In the genomic region with DNA sequence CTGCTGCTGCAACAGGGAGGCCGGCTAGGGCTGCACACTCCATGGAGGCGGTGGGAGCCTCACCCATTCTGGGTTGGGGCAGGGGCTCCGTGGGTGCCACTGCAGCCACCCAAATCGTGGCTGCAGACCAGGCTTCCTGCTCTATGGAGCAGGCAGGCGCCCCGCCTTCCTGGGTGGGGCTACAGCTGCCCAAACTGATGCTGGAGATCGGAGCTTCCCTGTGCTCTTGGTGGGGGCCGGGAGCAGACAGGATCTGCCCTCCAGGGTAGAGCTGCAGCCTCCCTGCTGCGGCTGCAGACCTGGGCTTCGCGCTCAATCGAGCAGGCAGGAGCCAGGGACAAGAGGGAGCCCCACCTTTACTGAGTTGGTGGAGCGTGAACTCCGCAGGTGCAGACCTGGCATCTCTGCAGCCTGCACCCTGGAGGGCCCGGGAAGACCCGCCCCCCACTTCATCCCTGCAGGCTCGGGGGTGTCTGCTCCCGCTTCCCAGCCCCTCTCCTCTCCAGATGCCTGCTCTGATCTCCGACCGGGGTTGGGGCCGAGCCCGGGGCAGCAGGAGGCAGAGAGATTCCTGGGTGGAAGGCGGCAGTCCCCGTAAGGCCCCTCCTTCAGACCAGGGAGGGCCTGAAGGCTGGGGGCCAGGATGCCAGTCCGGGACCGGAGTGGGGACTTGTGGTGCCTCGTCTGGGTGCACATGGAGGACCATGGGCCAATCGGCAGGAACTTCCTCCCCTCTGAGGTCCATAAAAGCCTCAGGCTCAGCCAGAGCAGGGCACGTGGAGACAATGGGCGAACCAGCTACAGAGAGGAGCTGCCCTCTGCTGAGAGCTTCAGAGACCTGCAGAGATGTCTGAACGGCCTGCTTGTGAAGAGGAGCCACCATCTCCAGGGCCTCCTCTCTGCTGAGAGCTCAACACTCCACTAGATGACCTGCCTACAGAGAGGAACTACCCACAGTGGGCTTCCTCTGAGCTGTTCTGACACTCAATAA, we compare ENCODE assay signal across 30 cellular contexts.
"Had no signal": no experiment of that assay in that cellular context is flagged by ENCODE, and none has a peak within 500 bp of the region (broad histone marks: within the 10 kb centered on the region; RNA-seq: fewer than 3 reads in every experiment).

No MANE protein-coding gene starts in this region.

- H3K9me3 Mint-ChIP-seq: activated T-cell treated with anti-CD3 and anti-CD28 coated beads, Interleukin-2, amount 50 U/mL, for 24 hours; effector memory CD8-positive, alpha-beta T cell; natural killer cell treated with Interleukin-12 subunit alpha and Interleukin-12 subunit beta and Interleukin-15 and Interleukin-18, amount 100 ng/mL, for 72 hours had no signal

- H3K4me1 ChIP-seq: parathyroid adenoma, stomach, suprapubic skin, transverse colon, vagina had no signal

- H3K79me2 ChIP-seq: parathyroid adenoma had no signal

- H3K27ac Mint-ChIP-seq: activated CD4-positive, alpha-beta T cell treated with anti-CD3 and anti-CD28 coated beads for 36 hours; activated naive CD8-positive, alpha-beta T cell; activated T-cell treated with anti-CD3 and anti-CD28 coated beads, Interleukin-2, amount 50 U/mL, for 24 hours; activated T-helper 2 cell treated with anti-CD3 and anti-CD28 coated beads, Interferon-gamma antibody, Interleukin-2, Interleukin-4, amounts not matched to agents 10 μg/mL and 5 μg/mL and 100 μg/mL, durations not matched to agents 14 hours and 24 hours and 36 hours; effector memory CD8-positive, alpha-beta T cell; natural killer cell treated with Interleukin-12 subunit alpha and Interleukin-12 subunit beta and Interleukin-15 and Interleukin-18, amount 100 ng/mL, for 72 hours had no signal

- H3K36me3 ChIP-seq: adrenal gland, esophagus muscularis mucosa, suprapubic skin, transverse colon, vagina had no signal

- H3K27ac ChIP-seq: adrenal gland, dorsolateral prefrontal cortex, esophagus muscularis mucosa, parathyroid adenoma, stomach, suprapubic skin, transverse colon, vagina had no signal

- H3K27me3 ChIP-seq: adrenal gland, dorsolateral prefrontal cortex, esophagus muscularis mucosa, stomach, suprapubic skin, transverse colon, vagina had no signal

- FAIRE-seq: astrocyte, colon, frontal cortex had no signal

- DNase-seq: activated CD4-positive, alpha-beta T cell treated with anti-CD3 and anti-CD28 coated beads for 36 hours; activated CD4-positive, alpha-beta T cell treated with anti-CD3 and anti-CD28 coated beads, Interleukin-2, amount 50 U/mL, for 4 hours; activated CD8-positive, alpha-beta memory T cell treated with anti-CD3 and anti-CD28 coated beads for 24 hours; activated CD8-positive, alpha-beta memory T cell treated with anti-CD3 and anti-CD28 coated beads, Interleukin-2, amount 50 U/mL, for 4 hours; activated naive CD4-positive, alpha-beta T cell; activated T-cell treated with anti-CD3 and anti-CD28 coated beads, Interleukin-2, amount 50 U/mL, for 24 hours; adrenal gland; central memory CD4-positive, alpha-beta T cell; dorsolateral prefrontal cortex; effector memory CD8-positive, alpha-beta T cell; glutamatergic neuron; hippocampal formation; left ventricle myocardium superior; mammary epithelial cell; nucleus accumbens; stimulated activated CD4-positive, alpha-beta T cell treated with anti-CD3 and anti-CD28 coated beads, Interleukin-12 subunit alpha, Interleukin-12 subunit beta, amount 100 ng/mL, for 4 hours; stomach; T-helper 9 cell; transverse colon had no signal

- H3K27me3 Mint-ChIP-seq: activated CD4-positive, alpha-beta T cell treated with anti-CD3 and anti-CD28 coated beads for 36 hours; activated naive CD8-positive, alpha-beta T cell; activated T-cell treated with anti-CD3 and anti-CD28 coated beads, Interleukin-2, amount 50 U/mL, for 24 hours; effector memory CD8-positive, alpha-beta T cell; natural killer cell treated with Interleukin-12 subunit alpha and Interleukin-12 subunit beta and Interleukin-15 and Interleukin-18, amount 100 ng/mL, for 72 hours had no signal

- H2AFZ ChIP-seq: parathyroid adenoma had no signal

- H3K4me3 Mint-ChIP-seq: activated CD4-positive, alpha-beta T cell treated with anti-CD3 and anti-CD28 coated beads for 36 hours; activated naive CD8-positive, alpha-beta T cell; activated T-cell treated with anti-CD3 and anti-CD28 coated beads, Interleukin-2, amount 50 U/mL, for 24 hours; effector memory CD8-positive, alpha-beta T cell; natural killer cell treated with Interleukin-12 subunit alpha and Interleukin-12 subunit beta and Interleukin-15 and Interleukin-18, amount 100 ng/mL, for 72 hours had no signal

- H3K4me3 ChIP-seq: adrenal gland, esophagus muscularis mucosa, stomach, suprapubic skin, transverse colon, vagina had no signal

- H3K9ac ChIP-seq: parathyroid adenoma had no signal

- H3K4me1 Mint-ChIP-seq: activated CD4-positive, alpha-beta T cell treated with anti-CD3 and anti-CD28 coated beads for 36 hours had no signal

- ATAC-seq: activated CD4-positive, alpha-beta T cell treated with anti-CD3 and anti-CD28 coated beads for 36 hours; effector memory CD8-positive, alpha-beta T cell; left ventricle myocardium superior; natural killer cell treated with Interleukin-12 subunit alpha and Interleukin-12 subunit beta and Interleukin-15 and Interleukin-18, amount 100 ng/mL, for 72 hours; right cardiac atrium had no signal

- H3K9me3 ChIP-seq: adrenal gland, esophagus muscularis mucosa, suprapubic skin, transverse colon, vagina had no signal
